In genomic region chr5:80070338-80071056, GRCh38 we compare ENCODE assay signal across 11 cellular contexts. TPM values are rescaled to one million over a fixed set of nuclear protein-coding genes. Genes with fewer than 3 reads are reported as not detected.
DNase-seq lines count a peak whose midpoint lies in the region; ATAC-seq and TF ChIP-seq lines count a peak whose summit lies in the region.
"Had no signal": no experiment of that assay in that cellular context is flagged by ENCODE, and none has a peak within 500 bp of the region (broad histone marks: within the 10 kb centered on the region; RNA-seq: fewer than 3 reads in every experiment).

No MANE protein-coding gene starts in this region.

- H3K9me2 ChIP-seq in OCI-LY7 (ENCODE audit: insufficient read depth, low read length) = no peaks in the 10 kb centered on the region

- no peaks in the 10 kb centered on the region for H3K79me2 ChIP-seq in OCI-LY7 (ENCODE audit: insufficient read depth, low read depth, low read length)

- intact Hi-C loops in OCI-LY7 (cut with micrococcal nuclease; ENCODE audit: unreplicated experiment) = no loop called here

- no peak overlapping the region for H3K4me3 Mint-ChIP-seq in endodermal cell
- H3K4me3 Mint-ChIP-seq: natural killer cell had no signal

- H3K36me3 ChIP-seq in OCI-LY7 (ENCODE audit: insufficient read depth, low read length) (no peaks in the 10 kb centered on the region), neuron (ENCODE audit: insufficient read depth, low read length) (peaks cover 7% of the 10 kb centered on the region), endodermal cell (ENCODE audit: control insufficient read depth, insufficient read depth, low read length) (no peaks in the 10 kb centered on the region)

- H3K27ac ChIP-seq in OCI-LY7 (ENCODE audit: low read depth, low read length, poor library complexity, severe bottlenecking) = peak overlapping the region; percentile 54
- H3K27ac ChIP-seq in endodermal cell (ENCODE audit: low read depth, low read length) = no peak overlapping the region

- peak overlapping the region; percentile 80 for H2AFZ ChIP-seq in OCI-LY7 (ENCODE audit: low read length)
- H2AFZ ChIP-seq in neuron (ENCODE audit: low read depth, low read length) = peak overlapping the region; percentile 14

- WGBS in endodermal cell (ENCODE audit: insufficient coverage in 1 of 2, insufficient read length in 1 of 2), 2 experiments = 94 to 96% methylated on average over 10 of the region's 10 CpGs

- no peak overlapping the region for H3K9ac ChIP-seq in endodermal cell (ENCODE audit: extremely low read depth, low read length, poor library complexity, severe bottlenecking)

- no peaks in the 10 kb centered on the region for H3K36me3 Mint-ChIP-seq in endodermal cell (ENCODE audit: low read depth)
- H3K36me3 Mint-ChIP-seq: IgD-negative memory B cell, natural killer cell had no signal

- H3K4me3 ChIP-seq in OCI-LY7 (ENCODE audit: low read depth, low read length, poor library complexity, severe bottlenecking) (peak overlapping the region; percentile 11), neuron (ENCODE audit: low read length) (no peak overlapping the region), endodermal cell (ENCODE audit: low read length) (no peak overlapping the region)

- H3K4me1 Mint-ChIP-seq in endodermal cell = no peaks in the 10 kb centered on the region

- POLR2A ChIA-PET in OCI-LY7 (lab: Charles Lee) = interaction anchor here (0.6 kb wide), 1 partner anchor 84 kb away, joined by 3 read pairs; no protein-coding TSS in a partner anchor

- H3K4me2 ChIP-seq in OCI-LY7 (ENCODE audit: low read length) = peak overlapping the region; percentile 59

- H3K4me1 ChIP-seq in OCI-LY7 (ENCODE audit: insufficient read depth, low read length, poor library complexity, severe bottlenecking) = peaks cover 22% of the 10 kb centered on the region
- peaks cover 26% of the 10 kb centered on the region for H3K4me1 ChIP-seq in neuron (ENCODE audit: insufficient read depth, low read length)
- H3K4me1 ChIP-seq in endodermal cell (ENCODE audit: control insufficient read depth, insufficient read depth, low read length) = no peaks in the 10 kb centered on the region

- DNase-seq in OCI-LY7 (ENCODE audit: low spot score) (peak; percentile 69), UCSD-AML1 (lab: John Stamatoyannopoulos, UW; ENCODE audit: unreplicated experiment) (no peak), ureter (ENCODE audit: low spot score) (no peak), GOT3 (lab: John Stamatoyannopoulos, UW) (no peak), endodermal cell (no peak)
- DNase-seq: natural killer cell; stimulated activated naive CD4-positive, alpha-beta T cell treated with Interleukin-2 at 50 U/mL for 16 hours had no signal

- no TSS peak for BruUV-seq in OCI-LY7 (replicated peaks; lab: Mats Ljungman, UMichigan)

- ATAC-seq in GM19035 (IDR thresholded peaks at IDR 0.05; ENCODE audit: unreplicated experiment) = peak; percentile 49
- peak; percentile 59 for ATAC-seq in HG02759 (IDR thresholded peaks at IDR 0.05; ENCODE audit: unreplicated experiment)

- H4K20me1 ChIP-seq in OCI-LY7 (ENCODE audit: insufficient read depth, low read length) = no peaks in the 10 kb centered on the region

- no peaks in the 10 kb centered on the region for H3K27me3 ChIP-seq in neuron (ENCODE audit: insufficient read depth, low read length)
- H3K27me3 ChIP-seq in endodermal cell (ENCODE audit: control insufficient read depth, insufficient read depth, low read length, poor library complexity, severe bottlenecking) = no peaks in the 10 kb centered on the region

- H3K9me3 ChIP-seq in OCI-LY7 (ENCODE audit: low read length) = no peaks in the 10 kb centered on the region
- no peaks in the 10 kb centered on the region for H3K9me3 ChIP-seq in neuron (ENCODE audit: low read length)
- H3K9me3 ChIP-seq in endodermal cell (ENCODE audit: control insufficient read depth, low read length) = no peaks in the 10 kb centered on the region

- no peak overlapping the region for H3K27ac Mint-ChIP-seq in endodermal cell
- H3K27ac Mint-ChIP-seq: natural killer cell had no signal

- no peaks in the 10 kb centered on the region for H3K9me3 Mint-ChIP-seq in endodermal cell
- H3K9me3 Mint-ChIP-seq: natural killer cell had no signal

- no peak for TF ChIP-seq CTCF in OCI-LY7 (conservative IDR thresholded peaks at IDR 0.05; ENCODE audit: low read length)
- no peak for TF ChIP-seq CTCF in endodermal cell (conservative IDR thresholded peaks at IDR 0.05)

- CTCF ChIA-PET in OCI-LY7 (lab: Charles Lee; ENCODE audit: unreplicated experiment) = no interaction called here

- no peaks in the 10 kb centered on the region for H3K27me3 Mint-ChIP-seq in endodermal cell (ENCODE audit: insufficient read depth)
- H3K27me3 Mint-ChIP-seq: IgD-negative memory B cell had no signal

RNA-seq across cellular contexts. Expression of gene THBS4, which starts 35.3 kb away (rescaled TPM):
- total RNA-seq in OCI-LY7 (2014; rRNA removed; shearing (Covaris generic)) = 1.8 and 4.5 TPM in 2 replicates
- 3.9 and 4.2 TPM in 2 replicates for total RNA-seq in OCI-LY7 (2022)
- 2.8 TPM for total RNA-seq in ureter
- total RNA-seq in endodermal cell = 10 to 100 TPM; 13.6 to 50.5 TPM
- 12.8 TPM for polyA plus RNA-seq in endodermal cell (2013, experiment 1 of 2)
- polyA plus RNA-seq in endodermal cell (2013, experiment 2 of 2) = 15.4 TPM
